Comparison of ENCODE assay signal across 8 cellular contexts in genomic region chr12:116559330-116560080, GRCh38.
DNase-seq lines count a peak whose midpoint lies in the region; ATAC-seq lines count a peak whose summit lies in the region.

Gene MAP1LC3B2 (plus strand): TSS chr12:116559381. CDS start chr12:116575943, 16,562 bp downstream.

- H3K4me3 ChIP-seq in adipocyte (ENCODE audit: low read length) = no peak within 1 kb of the TSS
- H3K4me3 ChIP-seq in skin epidermis = no peak within 1 kb of the TSS

- peak within 1 kb of the TSS; percentile 2 to 90 (median 77) for H3K27ac ChIP-seq in skin epidermis

- H3K9ac ChIP-seq in adipocyte (ENCODE audit: low read length) = peak within 1 kb of the TSS; percentile 14

- H3K36me3 ChIP-seq in adipocyte (ENCODE audit: control insufficient read depth, insufficient read depth, low read length, severe bottlenecking) = no peaks in the 10 kb centered on the region

- ATAC-seq in HG03342 (IDR thresholded peaks at IDR 0.05; ENCODE audit: unreplicated experiment) = peak; percentile 77

- peak; percentile 81 for DNase-seq in NK-92 treated with Interleukin-12 subunit alpha and Interleukin-12 subunit beta, amount 100 ng/mL, for 24 hours (lab: John Stamatoyannopoulos, UW)
- DNase-seq in NK-92 (lab: John Stamatoyannopoulos, UW; ENCODE audit: unreplicated experiment) (no peak), SW480 (ENCODE audit: low spot score) (peak; percentile 89), adipocyte (ENCODE audit: low read depth) (peak; percentile 54), hypothalamus (lab: John Stamatoyannopoulos, UW) (peak in 39 of 51 donors; percentile 9 to 72 (median 30)), NCI-H524 (lab: John Stamatoyannopoulos, UW) (no peak)

- no peaks in the 10 kb centered on the region for H3K27me3 ChIP-seq in adipocyte (replicated peaks; ENCODE audit: control insufficient read depth, insufficient read depth, low read length)

- H3K4me1 ChIP-seq in adipocyte (ENCODE audit: control insufficient read depth, insufficient read depth, low read length) = peaks cover 9% of the 10 kb centered on the region

- peaks cover 14% of the 10 kb centered on the region for H3K9me3 ChIP-seq in adipocyte (ENCODE audit: control insufficient read depth, low read length)

Comparison
In these comparisons a context has a peak if more than half of its experiments do, and no peak if none do; other contexts are left out.
1. DNase-seq: peak in NK-92 treated with Interleukin-12 subunit alpha and Interleukin-12 subunit beta, amount 100 ng/mL, for 24 hours (single experiment), SW480 (single experiment), adipocyte (single experiment) and hypothalamus (39 of 51); none in NK-92 (single experiment) and NCI-H524 (0 of 2).